Comparison of ENCODE assay signal across 32 cellular contexts in the genomic region with DNA sequence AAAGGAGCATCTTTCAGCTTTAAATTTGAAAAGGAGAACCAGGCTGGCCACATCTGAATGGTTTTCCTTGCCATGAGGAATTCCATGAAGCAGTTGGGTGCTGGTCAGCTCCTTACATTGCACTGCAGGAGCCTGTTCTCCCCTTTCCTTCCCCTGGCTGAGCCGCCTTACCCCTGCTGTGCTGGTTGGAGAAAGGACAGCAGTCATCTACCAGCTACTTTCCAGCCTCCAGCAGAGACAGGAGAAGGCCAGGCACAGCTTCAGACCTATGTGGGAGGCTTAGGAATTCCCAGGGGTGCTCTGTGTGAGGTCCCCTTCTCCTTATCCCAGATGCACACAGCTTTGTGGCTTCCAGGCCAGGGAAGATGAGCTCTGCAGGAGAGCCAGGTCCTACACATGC. TPM values are rescaled to one million over a fixed set of nuclear protein-coding genes. Genes with fewer than 3 reads are reported as not detected.
"Had no signal": no experiment of that assay in that cellular context is flagged by ENCODE, and none has a peak within 500 bp of the region (broad histone marks: within the 10 kb centered on the region; RNA-seq: fewer than 3 reads in every experiment).

No MANE protein-coding gene starts in this region.

- H3K27ac Mint-ChIP-seq: activated CD4-positive, alpha-beta T cell treated with anti-CD3 and anti-CD28 coated beads for 36 hours; activated CD8-positive, alpha-beta memory T cell treated with anti-CD3 and anti-CD28 coated beads, Interleukin-2, amount 10 ng/mL, durations not matched to agents 7 days and 5 days; activated CD8-positive, alpha-beta T cell treated with anti-CD3 and anti-CD28 coated beads, Interleukin-2, amount 10 ng/mL, durations not matched to agents 7 days and 5 days; activated naive CD4-positive, alpha-beta T cell treated with anti-CD3 and anti-CD28 coated beads, Interleukin-2, amount 50 U/mL, for 72 hours; activated T-cell treated with anti-CD3 and anti-CD28 coated beads, Interleukin-2, amount 50 U/mL, for 72 hours; naive thymus-derived CD4-positive, alpha-beta T cell; stimulated activated naive B cell treated with anti-CD40 and anti-IgM and Interleukin-4, amounts not matched to agents 10 μg/mL and 1 μg/mL and 100 μg/mL, for 72 hours; T-helper 2 cell treated with Interferon-gamma antibody and Interleukin-4, amounts not matched to agents 5 μg/mL and 100 μg/mL, for 36 hours had no signal

- H3K4me1 Mint-ChIP-seq: activated CD4-positive, alpha-beta T cell treated with anti-CD3 and anti-CD28 coated beads for 36 hours had no signal

- H3K36me3 Mint-ChIP-seq: activated CD8-positive, alpha-beta memory T cell treated with anti-CD3 and anti-CD28 coated beads, Interleukin-2, amount 10 ng/mL, durations not matched to agents 7 days and 5 days; activated naive CD4-positive, alpha-beta T cell treated with anti-CD3 and anti-CD28 coated beads, Interleukin-2, amount 50 U/mL, for 72 hours; naive thymus-derived CD4-positive, alpha-beta T cell; stimulated activated naive B cell treated with anti-CD40 and anti-IgM and Interleukin-4, amounts not matched to agents 10 μg/mL and 1 μg/mL and 100 μg/mL, for 72 hours had no signal

- H3K9me3 Mint-ChIP-seq: activated naive CD4-positive, alpha-beta T cell treated with anti-CD3 and anti-CD28 coated beads, Interleukin-2, amount 50 U/mL, for 72 hours; activated T-cell treated with anti-CD3 and anti-CD28 coated beads, Interleukin-2, amount 50 U/mL, for 72 hours; stimulated activated naive B cell treated with anti-CD40 and anti-IgM and Interleukin-4, amounts not matched to agents 10 μg/mL and 1 μg/mL and 100 μg/mL, for 72 hours; T-helper 2 cell treated with Interferon-gamma antibody and Interleukin-4, amounts not matched to agents 5 μg/mL and 100 μg/mL, for 36 hours had no signal

- H3K4me2 ChIP-seq: smooth muscle cell had no signal

- H3K4me3 Mint-ChIP-seq: activated CD4-positive, alpha-beta T cell treated with anti-CD3 and anti-CD28 coated beads for 36 hours; activated CD8-positive, alpha-beta memory T cell treated with anti-CD3 and anti-CD28 coated beads, Interleukin-2, amount 10 ng/mL, durations not matched to agents 7 days and 5 days; activated CD8-positive, alpha-beta T cell treated with anti-CD3 and anti-CD28 coated beads, Interleukin-2, amount 10 ng/mL, durations not matched to agents 7 days and 5 days; activated T-cell treated with anti-CD3 and anti-CD28 coated beads, Interleukin-2, amount 50 U/mL, for 72 hours; naive thymus-derived CD4-positive, alpha-beta T cell; stimulated activated naive B cell treated with anti-CD40 and anti-IgM and Interleukin-4, amounts not matched to agents 10 μg/mL and 1 μg/mL and 100 μg/mL, for 72 hours; T-helper 2 cell treated with Interferon-gamma antibody and Interleukin-4, amounts not matched to agents 5 μg/mL and 100 μg/mL, for 36 hours had no signal

- ATAC-seq: activated CD4-positive, alpha-beta T cell treated with anti-CD3 and anti-CD28 coated beads for 36 hours; activated CD8-positive, alpha-beta memory T cell treated with anti-CD3 and anti-CD28 coated beads, Interleukin-2, amount 10 ng/mL, durations not matched to agents 7 days and 5 days; activated CD8-positive, alpha-beta T cell treated with anti-CD3 and anti-CD28 coated beads, Interleukin-2, amount 10 ng/mL, durations not matched to agents 7 days and 5 days; activated naive CD4-positive, alpha-beta T cell treated with anti-CD3 and anti-CD28 coated beads, Interleukin-2, amount 50 U/mL, for 72 hours; activated T-cell treated with anti-CD3 and anti-CD28 coated beads, Interleukin-2, amount 50 U/mL, for 72 hours; left colon; naive thymus-derived CD4-positive, alpha-beta T cell; sciatic nerve; stimulated activated naive B cell treated with anti-CD40 and anti-IgM and Interleukin-4, amounts not matched to agents 10 μg/mL and 1 μg/mL and 100 μg/mL, for 72 hours had no signal

- H3K27me3 Mint-ChIP-seq: activated CD4-positive, alpha-beta T cell treated with anti-CD3 and anti-CD28 coated beads for 36 hours; stimulated activated naive B cell treated with anti-CD40 and anti-IgM and Interleukin-4, amounts not matched to agents 10 μg/mL and 1 μg/mL and 100 μg/mL, for 72 hours had no signal

- H3K27me3 ChIP-seq: thyroid gland, upper lobe of left lung, vagina had no signal

- H3K9me3 ChIP-seq: esophagus squamous epithelium, thyroid gland, upper lobe of left lung, vagina had no signal

- H3K27ac ChIP-seq: epithelial cell of prostate, esophagus squamous epithelium, stomach, thyroid gland, upper lobe of left lung, vagina had no signal

- H3K36me3 ChIP-seq: esophagus squamous epithelium, stomach, thyroid gland, upper lobe of left lung, vagina had no signal

- DNase-seq: activated CD4-positive, alpha-beta T cell treated with anti-CD3 and anti-CD28 coated beads for 36 hours; activated CD4-positive, CD25-positive, alpha-beta regulatory T cell; activated CD8-positive, alpha-beta memory T cell treated with anti-CD3 and anti-CD28 coated beads, Interleukin-2, amount 10 ng/mL, durations not matched to agents 7 days and 5 days; activated CD8-positive, alpha-beta T cell treated with anti-CD3 and anti-CD28 coated beads, Interleukin-2, amount 10 ng/mL, durations not matched to agents 7 days and 5 days; activated naive CD4-positive, alpha-beta T cell; activated T-cell treated with anti-CD3 and anti-CD28 coated beads for 4 hours; activated T-cell treated with anti-CD3 and anti-CD28 coated beads, Interleukin-2, amount 50 U/mL, for 72 hours; anterior cingulate cortex; cortex of kidney; esophagus squamous epithelium; foreskin melanocyte; islet precursor cell; left colon; midbrain; naive thymus-derived CD4-positive, alpha-beta T cell; occipital lobe; stimulated activated CD4-positive, alpha-beta T cell treated with anti-CD3 and anti-CD28 coated beads, Interleukin-15, amount 100 ng/mL, for 24 hours; stimulated activated CD4-positive, alpha-beta T cell treated with anti-CD3 and anti-CD28 coated beads, Interleukin-2, amount 100 ng/mL, for 24 hours; stimulated activated naive B cell treated with anti-CD40 and anti-IgM and Interleukin-4, amounts not matched to agents 10 μg/mL and 1 μg/mL and 100 μg/mL, for 72 hours; stomach; T-helper 1 cell; thyroid gland; upper lobe of left lung had no signal

- H3K4me3 ChIP-seq: esophagus squamous epithelium, smooth muscle cell, stomach, thyroid gland, upper lobe of left lung, vagina had no signal

RNA-seq across cellular contexts. Expression of gene C10orf71, which starts 4.7 kb away (rescaled TPM):
- total RNA-seq: activated CD4-positive, alpha-beta T cell treated with anti-CD3 and anti-CD28 coated beads for 36 hours; activated CD8-positive, alpha-beta memory T cell treated with anti-CD3 and anti-CD28 coated beads, Interleukin-2, amount 10 ng/mL, durations not matched to agents 7 days and 5 days; activated CD8-positive, alpha-beta T cell treated with anti-CD3 and anti-CD28 coated beads, Interleukin-2, amount 10 ng/mL, durations not matched to agents 7 days and 5 days; activated naive CD4-positive, alpha-beta T cell treated with anti-CD3 and anti-CD28 coated beads, Interleukin-2, amount 50 U/mL, for 72 hours; activated T-cell treated with anti-CD3 and anti-CD28 coated beads, Interleukin-2, amount 50 U/mL, for 72 hours; bronchial epithelial cell; left colon; lower leg skin; naive thymus-derived CD4-positive, alpha-beta T cell; occipital lobe; smooth muscle cell; thyroid gland; upper lobe of left lung; vagina had no signal
- polyA plus RNA-seq: naive thymus-derived CD4-positive, alpha-beta T cell; neural cell; smooth muscle cell; stomach had no signal
